Comparison of ENCODE assay signal across 1 cellular context in genomic region chr22:38867496-38868285, GRCh38.
TF ChIP-seq lines count a peak whose summit lies in the region.

No MANE protein-coding gene starts in this region.

TF ChIP-seq in HepG2, 621 proteins besides CTCF, POLR2A, EP300 and RAD21:
- TF ChIP-seq KLF6 (CRISPR knock-in tag; IDR thresholded peaks at IDR 0.05): no peak
- TF ChIP-seq BORCS8-MEF2B (CRISPR knock-in tag; IDR thresholded peaks at IDR 0.05): no peak
- TF ChIP-seq ZMYM4 (CRISPR knock-in tag; IDR thresholded peaks at IDR 0.05): no peak
- TF ChIP-seq ZNF256 (CRISPR knock-in tag; conservative IDR thresholded peaks at IDR 0.05): no peak
- TF ChIP-seq KMT2A (CRISPR knock-in tag; IDR thresholded peaks at IDR 0.05): no peak
- TF ChIP-seq JDP2 (CRISPR knock-in tag; IDR thresholded peaks at IDR 0.05; ENCODE audit: borderline replicate concordance): no peak
- TF ChIP-seq SRSF9 (IDR thresholded peaks at IDR 0.05; ENCODE audit: borderline replicate concordance, insufficient read depth, low read depth, low read length, poor library complexity, severe bottlenecking): no peak
- no peak for TF ChIP-seq KDM1A (CRISPR knock-in tag; IDR thresholded peaks at IDR 0.05)
- no peak for TF ChIP-seq PHF20 (CRISPR knock-in tag; IDR thresholded peaks at IDR 0.05)
- no peak for TF ChIP-seq ZNF792 (CRISPR knock-in tag; IDR thresholded peaks at IDR 0.05)
- no peak for TF ChIP-seq ARID2 (CRISPR knock-in tag; IDR thresholded peaks at IDR 0.05; ENCODE audit: borderline replicate concordance)
- TF ChIP-seq MYNN (CRISPR knock-in tag; IDR thresholded peaks at IDR 0.05; ENCODE audit: low read depth): no peak
